ENCODE assay signal across 10 cellular contexts in genomic region chr1:162632743-162633326, GRCh38. TPM values are rescaled to one million over a fixed set of nuclear protein-coding genes. Genes with fewer than 3 reads are reported as not detected.
DNase-seq lines count a peak whose midpoint lies in the region; ATAC-seq and TF ChIP-seq lines count a peak whose summit lies in the region.
"Had no signal": no experiment of that assay in that cellular context is flagged by ENCODE, and none has a peak within 500 bp of the region (broad histone marks: within the 10 kb centered on the region; RNA-seq: fewer than 3 reads in every experiment).

No MANE protein-coding gene starts in this region.

- CTCF ChIA-PET in HEK293 (lab: Yijun Ruan, JAX): interaction anchor here (0.6 to 2.2 kb wide), 5 partner anchors 19 to 727 kb away, joined by 3 to 10 read pairs (median 5); no protein-coding TSS in a partner anchor

- 47% methylated on average over 4 of the region's 5 CpGs for WGBS in right lobe of liver (ENCODE audit: insufficient coverage, low coverage, low lambda C conversion rate, missing lambda C conversion rate)
- WGBS in testis, 2 donors: 29 to 30% methylated on average over 5 of the region's 5 CpGs

- ATAC-seq in right lobe of liver (peak in 3 of 4 donors; percentile 13 to 26 (median 24)), left colon (no peak)

- TF ChIP-seq CTCF in HEK293 (tag by site-specific recombination; IDR thresholded peaks at IDR 0.05) (no peak), cardiac fibroblast (IDR thresholded peaks at IDR 0.05; ENCODE audit: low read depth, low read length) (no peak), right lobe of liver (IDR thresholded peaks at IDR 0.05) (no peak), testis (IDR thresholded peaks at IDR 0.05) (no peak)

- no peak overlapping the region for H3K27ac ChIP-seq in HEK293 (ENCODE audit: extremely low read depth, low read depth, low read length)
- H3K27ac ChIP-seq in right lobe of liver: peak overlapping the region; percentile 32 to 61 (median 57)
- peak overlapping the region; percentile 82 to 89 for H3K27ac ChIP-seq in testis

- TF ChIP-seq POLR2A in right lobe of liver (IDR thresholded peaks at IDR 0.05) (no peak), testis (IDR thresholded peaks at IDR 0.05) (no peak)

- H3K36me3 ChIP-seq in HEK293 (ENCODE audit: control insufficient read depth in 2 of 2, insufficient read depth in 1 of 2, low read length in 2 of 2) (no peaks in the 10 kb centered on the region), right lobe of liver (no peaks in the 10 kb centered on the region), testis (ENCODE audit: low read depth, missing control alignments) (no peaks in the 10 kb centered on the region)

- H3K27me3 ChIP-seq in right lobe of liver: no peaks in the 10 kb centered on the region
- no peaks in the 10 kb centered on the region for H3K27me3 ChIP-seq in testis

- peaks cover 2% of the 10 kb centered on the region; the same call in 1 of the 2 replicates for H3K4me1 ChIP-seq in HEK293 (ENCODE audit: control insufficient read depth, insufficient read depth, low read length)
- no peaks in the 10 kb centered on the region for H3K4me1 ChIP-seq in right lobe of liver
- no peaks in the 10 kb centered on the region for H3K4me1 ChIP-seq in testis

- POLR2A ChIA-PET in HEK293 (lab: Yijun Ruan, JAX): no interaction called here

- intact Hi-C loops in right lobe of liver (cut with DNase I): no loop called here
- intact Hi-C loops in testis (cut with DNase I; ENCODE audit: low total_unique reads): no loop called here
- intact Hi-C loops in left colon (cut with DNase I, micrococcal nuclease): no loop called here

- H3K9me3 ChIP-seq in HEK293 (ENCODE audit: control insufficient read depth, insufficient read depth, low read depth, low read length) (no peaks in the 10 kb centered on the region), right lobe of liver (no peaks in the 10 kb centered on the region), testis (no peaks in the 10 kb centered on the region)

- DNase-seq in cardiac fibroblast (ENCODE audit: low read depth in 2 of 2) (peak; percentile 49 to 55), right lobe of liver (no peak), testis (no peak), AG20443 (ENCODE audit: low spot score) (no peak), left colon (no peak), T-helper 1 cell (no peak)
- DNase-seq in effector CD8-positive, alpha-beta T cell (lab: John Stamatoyannopoulos, UW): no peak
- DNase-seq: activated CD4-positive, alpha-beta T cell treated with anti-CD3 and anti-CD28 coated beads, Interleukin-2, amount 50 U/mL, for 48 hours; NCI-H510A had no signal

- no peak overlapping the region for H3K4me3 ChIP-seq in HEK293 (ENCODE audit: low read depth, low read length)
- H3K4me3 ChIP-seq in cardiac fibroblast (replicated peaks in 1 of 2; ENCODE audit: low read depth in 2 of 2, low read length in 2 of 2): peak overlapping the region; percentile 59 to 72
- peak overlapping the region; percentile 9 to 34 (median 15) for H3K4me3 ChIP-seq in right lobe of liver
- peak overlapping the region; percentile 39 to 56 for H3K4me3 ChIP-seq in testis

TF ChIP-seq in HEK293, 187 proteins besides CTCF, POLR2A, EP300 and RAD21:
- no peak for TF ChIP-seq ZNF707 (tag by site-specific recombination; IDR thresholded peaks at IDR 0.05)
- TF ChIP-seq ZBTB20 (tag by site-specific recombination; IDR thresholded peaks at IDR 0.05): peak; percentile 70
- peak; percentile 99 for TF ChIP-seq ZBTB17 (tag by site-specific recombination; IDR thresholded peaks at IDR 0.05)
- no peak for TF ChIP-seq ZNF155 (tag by site-specific recombination; IDR thresholded peaks at IDR 0.05)
- TF ChIP-seq ZNF133 (tag by site-specific recombination; IDR thresholded peaks at IDR 0.05): no peak
- TF ChIP-seq ZNF473 (tag by site-specific recombination; IDR thresholded peaks at IDR 0.05): no peak

RNA-seq across cellular contexts. Expression of gene DDR2, which starts 0.6 kb away (rescaled TPM):
- total RNA-seq in right lobe of liver (1 to 10 TPM; 2.7 to 4.7 (median 3.1) TPM), testis (1 to 10 TPM; 9.0 to 9.2 TPM), left colon (10 to 100 TPM; 18.7 to 36.9 TPM)
- 13.2 TPM for polyA plus RNA-seq in testis (ENCODE audit: insufficient read depth, low read depth, low replicate concordance)

Comparison
In these comparisons a context has a peak if more than half of its experiments do, and no peak if none do; other contexts are left out.
1. DNase-seq: peak in cardiac fibroblast (2 of 2); none in right lobe of liver (0 of 3), testis (single experiment), AG20443 (single experiment), left colon (0 of 2), effector CD8-positive, alpha-beta T cell (single experiment) and T-helper 1 cell (0 of 5).